12 cellular contexts compared by ENCODE assay signal in genomic region chr20:43492101-43492500, GRCh38. TPM values are rescaled to one million over a fixed set of nuclear protein-coding genes. Genes with fewer than 3 reads are reported as not detected.
DNase-seq lines count a peak whose midpoint lies in the region; ATAC-seq, FAIRE-seq and TF ChIP-seq lines count a peak whose summit lies in the region.
"Had no signal": no experiment of that assay in that cellular context is flagged by ENCODE, and none has a peak within 500 bp of the region (broad histone marks: within the 10 kb centered on the region; RNA-seq: fewer than 3 reads in every experiment).

No MANE protein-coding gene starts in this region.

- ATAC-seq in GM19395 (IDR thresholded peaks at IDR 0.05; ENCODE audit: unreplicated experiment) (peak; percentile 88), HG03095 (IDR thresholded peaks at IDR 0.05; ENCODE audit: unreplicated experiment) (peak; percentile 98), GM12878 (peak; percentile 96), heart right ventricle (no peak)

- POLR2A ChIA-PET in GM12878 (lab: Charles Lee), result interaction anchor here (0.5 to 1.3 kb wide), 2 partner anchors 18 to 35 kb away, joined by 4 read pairs; partner anchors contain the start of gene SRSF6

- peak; percentile 88 for FAIRE-seq in GM12878 (lab: Jason Lieb, UNC)
- FAIRE-seq: kidney had no signal

- in situ Hi-C loops in GM13977 (cut with MboI; ENCODE audit: low pct_unique_long_range_greater_than_20kb, low sequenced_read_pairs, unreplicated experiment) (no loop called here), GM12878 (cut with MboI) (no loop called here)

- H3K4me2 ChIP-seq in GM12878 (ENCODE audit: control insufficient read depth, insufficient read depth), result peak overlapping the region; percentile 42

- no peak overlapping the region for H3K9ac ChIP-seq in GM12878 (ENCODE audit: control insufficient read depth, insufficient read depth, low read length)

- no TSS peak for BruUV-seq in GM12878 (replicated peaks; lab: Mats Ljungman, UMichigan)

- H2AFZ ChIP-seq in GM12878 (ENCODE audit: control insufficient read depth, low read depth, low read length), result no peak overlapping the region

- 0% methylated on average over 3 of the region's 3 CpGs for WGBS in GM12878 (ENCODE audit: insufficient coverage, insufficient replicate concordance, low lambda C conversion rate, missing lambda C conversion rate)
- WGBS in heart right ventricle, 2 donors, result 89 to 91% methylated on average over 3 of the region's 3 CpGs

- no peaks in the 10 kb centered on the region for H3K27me3 ChIP-seq in GM12878 (replicated peaks in 1 of 2; ENCODE audit: control insufficient read depth in 2 of 2, insufficient read depth in 2 of 2, low read length in 1 of 2)
- H3K27me3 ChIP-seq in heart right ventricle, result no peaks in the 10 kb centered on the region
- H3K27me3 ChIP-seq: MG63 had no signal

- intact Hi-C loops in GM12878 (cut with micrococcal nuclease; ENCODE audit: unreplicated experiment), result no loop called here
- intact Hi-C loops in heart right ventricle (cut with DNase I), result no loop called here

- H3K36me3 ChIP-seq in GM12878 (ENCODE audit: control insufficient read depth in 2 of 2, insufficient read depth in 2 of 2, low read length in 1 of 2), result no peaks in the 10 kb centered on the region
- H3K36me3 ChIP-seq in heart right ventricle, result no peaks in the 10 kb centered on the region
- H3K36me3 ChIP-seq: MG63 had no signal

- no peaks in the 10 kb centered on the region; the same call in 2 of the 3 replicates for H3K9me3 ChIP-seq in GM12878 (replicated peaks; ENCODE audit: control insufficient read depth, insufficient read depth, low read length)
- H3K9me3 ChIP-seq in heart right ventricle, result peaks cover 0 to 5% (median 0%) of the 10 kb centered on the region in 11 donors

- TF ChIP-seq RAD21 in GM12878 (IDR thresholded peaks at IDR 0.05; ENCODE audit: insufficient read depth, low read depth, low read length), result no peak

- H3K4me3 ChIP-seq in GM12878, result no peak overlapping the region
- no peak overlapping the region for H3K4me3 ChIP-seq in heart right ventricle
- H3K4me3 ChIP-seq: MG63 had no signal

- DNase-seq in GM13977 (ENCODE audit: low spot score) (peak; percentile 65), GM12878 (ENCODE audit: low read depth, low spot score) (peak; percentile 56), 8988T (no peak), heart right ventricle (no peak), mucosa of gallbladder (ENCODE audit: low spot score) (no peak)
- no peak for DNase-seq in activated effector memory CD4-positive, alpha-beta T cell treated with anti-CD3 and anti-CD28 coated beads, Interleukin-2, amount 50 U/mL, for 16 hours
- DNase-seq: CD8-positive, alpha-beta memory T cell; kidney; MG63; NCI-H510A treated with DMSO at 0.1 percent for 48 hours had no signal

- CTCF ChIA-PET in GM12878 (lab: Yijun Ruan, JAX), result no interaction called here

- SMC1A ChIA-PET in GM12878 (lab: Charles Lee; ENCODE audit: uncharacterized antibody, unreplicated experiment), result interaction anchor here (1.2 kb wide), 1 partner anchor 22 kb away, joined by 4 read pairs; no protein-coding TSS in a partner anchor

- no peak for TF ChIP-seq POLR2A in GM12878 (IDR thresholded peaks at IDR 0.05; ENCODE audit: low read depth, low read length)

- TF ChIP-seq EP300 in GM12878 (IDR thresholded peaks at IDR 0.05; ENCODE audit: borderline replicate concordance in 1 of 2, control insufficient read depth in 1 of 2, low read depth in 2 of 2, low read length in 2 of 2), result 0 out of 4 replicates have a peak, but pooled peaks of 1 of the 2 experiments have one; percentile 16

- H3K79me2 ChIP-seq in GM12878 (ENCODE audit: control insufficient read depth, insufficient read depth, low read length), result no peaks in the 10 kb centered on the region

- H3K4me1 ChIP-seq in GM12878 (ENCODE audit: control insufficient read depth, insufficient read depth, low read length) (peaks cover 6% of the 10 kb centered on the region), heart right ventricle (no peaks in the 10 kb centered on the region)

- no peak for TF ChIP-seq CTCF in GM13977 (IDR thresholded peaks at IDR 0.05; ENCODE audit: extremely low read depth, insufficient read depth, missing control alignments)
- no peak for TF ChIP-seq CTCF in GM12878 (IDR thresholded peaks at IDR 0.05 in 2 of 3, conservative IDR thresholded peaks at IDR 0.05 in 1 of 3; ENCODE audit: control insufficient read depth in 2 of 3, extremely low read depth in 1 of 3, insufficient read depth in 1 of 3, low read depth in 3 of 3, low read length in 3 of 3)
- no peak for TF ChIP-seq CTCF in heart right ventricle (IDR thresholded peaks at IDR 0.05)

- RAD21 ChIA-PET in GM12878 (lab: Charles Lee; ENCODE audit: unreplicated experiment), result no interaction called here

- H3K27ac ChIP-seq in GM12878 (ENCODE audit: control insufficient read depth, insufficient read depth), result no peak overlapping the region
- no peak overlapping the region for H3K27ac ChIP-seq in heart right ventricle

- H4K20me1 ChIP-seq in GM12878 (ENCODE audit: control insufficient read depth, insufficient read depth), result no peaks in the 10 kb centered on the region

TF ChIP-seq in GM12878, 131 proteins besides CTCF, POLR2A, EP300 and RAD21 (continues in another document):
- peak; percentile 85; the same call in 1 of the 2 replicates for TF ChIP-seq PKNOX1 (IDR thresholded peaks at IDR 0.05)
- TF ChIP-seq MYC (IDR thresholded peaks at IDR 0.05; ENCODE audit: insufficient read depth, insufficient read length, insufficient replicate concordance, low read length, severe bottlenecking), result no peak
- TF ChIP-seq MEF2A (IDR thresholded peaks at IDR 0.05; ENCODE audit: insufficient read depth, low read depth, low read length), result peak; percentile 56; the same call in 1 of the 2 replicates

RNA-seq across cellular contexts. Expression of gene L3MBTL1, which starts 15.4 kb away (rescaled TPM):
- 80.7 and 90.8 TPM in 2 replicates for total RNA-seq in GM12878 (2013; cell fraction: nucleolus; rRNA removed)
- total RNA-seq in GM12878 (2014; rRNA removed) (4.3 and 4.7 TPM in 2 replicates), GM12878 (2014; rRNA removed; fragmentation: Illumina TruSeq; extraction: Trizol) (3.8 and 4.0 TPM in 2 replicates), GM12878 (2021) (5.6 and 6.6 TPM in 2 replicates), heart right ventricle (1 to 10 TPM; 3.3 to 6.3 (median 4.9) TPM), mucosa of gallbladder (23.2 TPM)
- polyA plus RNA-seq in GM12878 (2011; ENCODE audit: low read depth), result 3.7 TPM
- polyA plus RNA-seq in GM12878 (2011; rRNA removed) (5.8 and 6.5 TPM in 2 replicates), GM12878 (2014; fragmentation: Illumina TruSeq; extraction: Trizol) (3.5 and 4.0 TPM in 2 replicates), GM12878 (2014; fragmentation: Nextera tagmentation; extraction: Ambion mirVana) (under 1 TPM; 0.56 to 0.77 TPM), GM12878 (2014; rRNA removed) (5.4 and 6.0 TPM in 2 replicates), GM12878 (2016; fragmentation: Nextera tagmentation; extraction: Ambion mirVana) (1 to 10 TPM; 2.7 to 3.9 TPM), heart right ventricle (1 to 10 TPM; 1.2 to 9.0 TPM)
- 3.9 and 4.4 TPM in 2 replicates for polyA plus RNA-seq in GM12878 (2011; cell fraction: cytosol; rRNA removed)
- polyA plus RNA-seq in GM12878 (2011; cell fraction: nucleus; rRNA removed), result 49.6 and 53.1 TPM in 2 replicates
- polyA plus RNA-seq in GM12878 (2012), result 5.4 and 5.5 TPM in 2 replicates
- 11.2 and 18.2 TPM in 2 replicates for polyA minus RNA-seq in GM12878 (2011; rRNA and poly(A)+ RNA removed)
- polyA minus RNA-seq in GM12878 (2011; cell fraction: cytosol; rRNA and poly(A)+ RNA removed), result 1.2 and 3.6 TPM in 2 replicates
- polyA minus RNA-seq in GM12878 (2011; cell fraction: nucleus; rRNA and poly(A)+ RNA removed), result 22.0 and 42.3 TPM in 2 replicates

RNA-seq across cellular contexts. Expression of gene SRSF6, which starts 34.4 kb away (rescaled TPM):
- total RNA-seq in GM12878 (2013; cell fraction: nucleolus; rRNA removed), result 49.5 and 51.0 TPM in 2 replicates
- total RNA-seq in GM12878 (2014; rRNA removed) (57.2 and 62.9 TPM in 2 replicates), GM12878 (2014; rRNA removed; fragmentation: Illumina TruSeq; extraction: Trizol) (75.9 and 79.8 TPM in 2 replicates), GM12878 (2021) (158 and 163 TPM in 2 replicates), heart right ventricle (10 to 100 TPM; 44.0 to 62.4 (median 47.8) TPM), mucosa of gallbladder (151 TPM)
- 79.7 TPM for polyA plus RNA-seq in GM12878 (2011; ENCODE audit: low read depth)
- polyA plus RNA-seq in GM12878 (2011; rRNA removed) (118 and 143 TPM in 2 replicates), GM12878 (2014; fragmentation: Illumina TruSeq; extraction: Trizol) (134 and 158 TPM in 2 replicates), GM12878 (2014; fragmentation: Nextera tagmentation; extraction: Ambion mirVana) (100 to 1,000 TPM; 100 to 191 TPM), GM12878 (2014; rRNA removed) (86.1 and 94.4 TPM in 2 replicates), GM12878 (2016; fragmentation: Nextera tagmentation; extraction: Ambion mirVana) (100 to 1,000 TPM in 1 of 2 experiments, 10 to 100 TPM in 1; 99.7 to 116 TPM), heart right ventricle (10 to 100 TPM; 27.9 to 86.6 TPM)
- polyA plus RNA-seq in GM12878 (2011; cell fraction: cytosol; rRNA removed), result 60.9 and 73.4 TPM in 2 replicates
- 196 and 197 TPM in 2 replicates for polyA plus RNA-seq in GM12878 (2011; cell fraction: nucleus; rRNA removed)
- 90.4 and 131 TPM in 2 replicates for polyA plus RNA-seq in GM12878 (2012)
- polyA minus RNA-seq in GM12878 (2011; rRNA and poly(A)+ RNA removed), result 96.1 and 116 TPM in 2 replicates
- 39.7 and 56.2 TPM in 2 replicates for polyA minus RNA-seq in GM12878 (2011; cell fraction: cytosol; rRNA and poly(A)+ RNA removed)
- polyA minus RNA-seq in GM12878 (2011; cell fraction: nucleus; rRNA and poly(A)+ RNA removed), result 43.4 and 54.9 TPM in 2 replicates

Comparison
In these comparisons a context has a peak if more than half of its experiments do, and no peak if none do; other contexts are left out.
1. DNase-seq: peak in GM13977 (single experiment) and GM12878 (single experiment); none in 8988T (single experiment), heart right ventricle (0 of 2), mucosa of gallbladder (single experiment) and activated effector memory CD4-positive, alpha-beta T cell treated with anti-CD3 and anti-CD28 coated beads, Interleukin-2, amount 50 U/mL, for 16 hours (single experiment).
2. ATAC-seq: peak in GM19395 (single experiment), HG03095 (single experiment) and GM12878 (single experiment); none in heart right ventricle (0 of 8).